In genomic region chr1:17236779-17237601, GRCh38 we compare ENCODE assay signal across 8 cellular contexts. TPM values are rescaled to one million over a fixed set of nuclear protein-coding genes. Genes with fewer than 3 reads are reported as not detected.
DNase-seq lines count a peak whose midpoint lies in the region; ATAC-seq, FAIRE-seq and TF ChIP-seq lines count a peak whose summit lies in the region.

No MANE protein-coding gene starts in this region.

- TF ChIP-seq EP300 in K562 (IDR thresholded peaks at IDR 0.05; ENCODE audit: low read length), result no peak

- in situ Hi-C loops in K562 (cut with MboI), result no loop called here

- peak; percentile 79 to 98 for TF ChIP-seq RAD21 in K562 (CRISPR knock-in tag; conservative IDR thresholded peaks at IDR 0.05 in 1 of 2, IDR thresholded peaks at IDR 0.05 in 1 of 2)

- no peaks in the 10 kb centered on the region for H3K9me3 ChIP-seq in K562 (replicated peaks; ENCODE audit: control insufficient read depth, insufficient read depth, low read depth, low read length)

- peak; percentile 97 for FAIRE-seq in K562 (lab: Jason Lieb, UNC)

- H3K79me2 ChIP-seq in K562 (ENCODE audit: control insufficient read depth, insufficient read depth, low read length), result no peaks in the 10 kb centered on the region

- TF ChIP-seq CTCF in K562 (IDR thresholded peaks at IDR 0.05 in 2 of 3, conservative IDR thresholded peaks at IDR 0.05 in 1 of 3; ENCODE audit: insufficient read depth in 2 of 3, low read depth in 1 of 3, low read length in 3 of 3), result peak; percentile 91 to 95 (median 94)

- H2AFZ ChIP-seq in K562 (ENCODE audit: low read depth, low read length), result no peak overlapping the region

- intact Hi-C loops in K562 (cut with micrococcal nuclease), result loop anchor here (1.0 to 5.0 kb wide), 4 partner anchors 112 to 615 kb away; no protein-coding TSS in a partner anchor

- no peak overlapping the region for H3K27ac ChIP-seq in K562 (ENCODE audit: extremely low read depth, low read depth, low read length)

- no peak overlapping the region; a peak in 1 of 4 replicates for H3K9ac ChIP-seq in K562 (ENCODE audit: insufficient read depth in 1 of 2, low read depth in 2 of 2, low read length in 2 of 2)

- TF ChIP-seq POLR2A in K562 (conservative IDR thresholded peaks at IDR 0.05), result no peak

- peaks cover 4% of the 10 kb centered on the region for H3K9me1 ChIP-seq in K562 (ENCODE audit: control insufficient read depth, insufficient read depth, low read length)

- WGBS in K562 (ENCODE audit: insufficient coverage, low coverage, missing lambda C conversion rate), result 11% methylated on average over 18 of the region's 18 CpGs

- peak; percentile 79 for DNase-seq in NCI-H1436 (lab: John Stamatoyannopoulos, UW)
- no peak for DNase-seq in NCI-H1436 treated with DMSO at 0.1 percent for 48 hours (lab: John Stamatoyannopoulos, UW)
- peak; percentile 70 for DNase-seq in NCI-H2081 treated with DMSO at 0.1 percent for 48 hours (lab: John Stamatoyannopoulos, UW)
- peak; percentile 80 for DNase-seq in UCSD-AML1 (lab: John Stamatoyannopoulos, UW; ENCODE audit: unreplicated experiment)
- DNase-seq in K562 (ENCODE audit: extremely low read depth in 1 of 4, low spot score in 3 of 4), result peak; percentile 87 to 92 (median 91)
- peak; percentile 79 for DNase-seq in iPS DF 4.7 (ENCODE audit: extremely low read depth, low spot score)
- peak; percentile 74 to 93 for DNase-seq in stimulated activated CD4-positive, alpha-beta T cell treated with anti-CD3 and anti-CD28 coated beads, Interleukin-12 subunit alpha, Interleukin-12 subunit beta, amount 100 ng/mL, for 24 hours (ENCODE audit: low read depth in 2 of 2)
- no peak for DNase-seq in cortex of kidney (lab: John Stamatoyannopoulos, UW)

- H3K4me2 ChIP-seq in K562 (ENCODE audit: insufficient read depth, low read length), result no peak overlapping the region

- no TSS peak for BruUV-seq in K562 (replicated peaks; lab: Mats Ljungman, UMichigan)

- POLR2A ChIA-PET in K562 (lab: Yijun Ruan, JAX), result interaction anchor here (1.3 to 1.4 kb wide), 2 partner anchors 11 to 15 kb away, joined by 4 to 5 read pairs; partner anchors contain the start of gene PADI3

- CTCF ChIA-PET in K562 (lab: Yijun Ruan, JAX; ENCODE audit: low intra/inter-chr PET ratio), result interaction anchor here (0.7 to 3.6 kb wide), 5 partner anchors 110 to 616 kb away, joined by 3 to 58 read pairs (median 4); no protein-coding TSS in a partner anchor

- peaks cover 7% of the 10 kb centered on the region for H4K20me1 ChIP-seq in K562 (replicated peaks; ENCODE audit: control insufficient read depth, insufficient read depth, low read length)

- no peak overlapping the region for H3K4me3 ChIP-seq in K562

- no peaks in the 10 kb centered on the region for H3K36me3 ChIP-seq in K562 (ENCODE audit: control insufficient read depth, insufficient read depth, low read length)

- H3K27me3 ChIP-seq in K562 (ENCODE audit: control insufficient read depth in 2 of 2, insufficient read depth in 2 of 2, low read length in 2 of 2), result peaks cover 13 to 53% of the 10 kb centered on the region in 2 experiments; a peak in 4 of 5 replicates

- peaks cover 0 to 3% of the 10 kb centered on the region in 2 experiments; a peak in 1 of 5 replicates for H3K4me1 ChIP-seq in K562 (replicated peaks in 1 of 2; ENCODE audit: control insufficient read depth in 2 of 2, insufficient read depth in 2 of 2, low read length in 2 of 2)

- peak; percentile 97 for ATAC-seq in K562

TF ChIP-seq in K562, 482 proteins besides CTCF, POLR2A, EP300 and RAD21 (continues in another document):
- no peak for TF ChIP-seq BRF2 (IDR thresholded peaks at IDR 0.05; ENCODE audit: borderline replicate concordance, insufficient read depth, insufficient read length)
- no peak for TF ChIP-seq ZBTB8A (IDR thresholded peaks at IDR 0.05; ENCODE audit: partially characterized antibody)
- TF ChIP-seq FOSL1 (tag; conservative IDR thresholded peaks at IDR 0.05), result peak; percentile 73
- TF ChIP-seq FOXJ2 (tag; IDR thresholded peaks at IDR 0.05), result no peak
- peak; percentile 74 for TF ChIP-seq CREM (IDR thresholded peaks at IDR 0.05; ENCODE audit: low read depth)
- peak; percentile 75 for TF ChIP-seq CC2D1A (IDR thresholded peaks at IDR 0.05)
- no peak for TF ChIP-seq ETS2 (tag; IDR thresholded peaks at IDR 0.05; ENCODE audit: borderline replicate concordance, poor library complexity, severe bottlenecking)
- TF ChIP-seq HDGF (IDR thresholded peaks at IDR 0.05), result 0 out of 2 replicates have a peak, but pooled peaks have one; percentile 46
- TF ChIP-seq, protein P1, sequence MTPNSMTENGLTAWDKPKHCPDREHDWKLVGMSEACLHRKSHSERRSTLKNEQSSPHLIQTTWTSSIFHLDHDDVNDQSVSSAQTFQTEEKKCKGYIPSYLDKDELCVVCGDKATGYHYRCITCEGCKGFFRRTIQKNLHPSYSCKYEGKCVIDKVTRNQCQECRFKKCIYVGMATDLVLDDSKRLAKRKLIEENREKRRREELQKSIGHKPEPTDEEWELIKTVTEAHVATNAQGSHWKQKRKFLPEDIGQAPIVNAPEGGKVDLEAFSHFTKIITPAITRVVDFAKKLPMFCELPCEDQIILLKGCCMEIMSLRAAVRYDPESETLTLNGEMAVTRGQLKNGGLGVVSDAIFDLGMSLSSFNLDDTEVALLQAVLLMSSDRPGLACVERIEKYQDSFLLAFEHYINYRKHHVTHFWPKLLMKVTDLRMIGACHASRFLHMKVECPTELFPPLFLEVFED (CRISPR knock-in tag; conservative IDR thresholded peaks at IDR 0.05), result 0 out of 2 replicates have a peak, but pooled peaks have one; percentile 13
- no peak for TF ChIP-seq TRIM25 (IDR thresholded peaks at IDR 0.05; ENCODE audit: borderline replicate concordance)
- no peak for TF ChIP-seq ZNF707 (CRISPR knock-in tag; conservative IDR thresholded peaks at IDR 0.05)
- TF ChIP-seq TAF1 (IDR thresholded peaks at IDR 0.05; ENCODE audit: control insufficient read depth, extremely low read depth, insufficient read depth, low read length, severe bottlenecking), result no peak

RNA-seq across cellular contexts. Expression of gene PADI3, which starts 11.9 kb away (rescaled TPM):
- not detected in 2 replicates for total RNA-seq in K562 (2011; cell fraction: chromatin; rRNA removed; ENCODE audit: low replicate concordance)
- total RNA-seq in K562 (2011; cell fraction: nucleolus; rRNA removed), result not detected in 2 replicates
- not detected in 2 replicates for total RNA-seq in K562 (2011; cell fraction: nucleoplasm; rRNA removed)
- total RNA-seq in K562 (2014; rRNA removed), result not detected in 2 replicates
- not detected in 2 replicates for total RNA-seq in K562 (2014; rRNA removed; fragmentation: Illumina TruSeq; extraction: Trizol)
- total RNA-seq in K562 (2015; rRNA removed; fragmentation: Illumina TruSeq; extraction: Trizol), result not detected in 2 replicates
- not detected in 2 replicates for total RNA-seq in K562 (2021)
- not detected in 2 replicates for polyA plus RNA-seq in K562 (2011; rRNA removed)
- polyA plus RNA-seq in K562 (2011; cell fraction: cytosol; rRNA removed), result not detected in 2 replicates
- not detected in 2 replicates for polyA plus RNA-seq in K562 (2011; cell fraction: nucleus; rRNA removed)
- polyA plus RNA-seq in K562 (2012), result 0.06 TPM in 1 of 2 replicates, not detected in the other
- polyA plus RNA-seq in K562 (2014; fragmentation: Illumina TruSeq; extraction: Trizol), result not detected in 2 replicates
- polyA plus RNA-seq in K562 (2014; fragmentation: Nextera tagmentation; extraction: Ambion mirVana), result not detected
- polyA plus RNA-seq in K562 (2014; rRNA removed), result not detected in 2 replicates
- not detected in 2 replicates for polyA minus RNA-seq in K562 (2011; rRNA and poly(A)+ RNA removed)
- not detected in 2 replicates for polyA minus RNA-seq in K562 (2011; cell fraction: cytosol; rRNA and poly(A)+ RNA removed)
- not detected in 2 replicates for polyA minus RNA-seq in K562 (2011; cell fraction: nucleus; rRNA and poly(A)+ RNA removed)

RNA-seq across cellular contexts. Expression of gene PADI1, which starts 32.1 kb away (rescaled TPM):
- not detected in 2 replicates for total RNA-seq in K562 (2011; cell fraction: chromatin; rRNA removed; ENCODE audit: low replicate concordance)
- not detected in 2 replicates for total RNA-seq in K562 (2011; cell fraction: nucleolus; rRNA removed)
- total RNA-seq in K562 (2011; cell fraction: nucleoplasm; rRNA removed), result not detected in 2 replicates
- not detected in 2 replicates for total RNA-seq in K562 (2014; rRNA removed)
- not detected in 2 replicates for total RNA-seq in K562 (2014; rRNA removed; fragmentation: Illumina TruSeq; extraction: Trizol)
- not detected in 2 replicates for total RNA-seq in K562 (2015; rRNA removed; fragmentation: Illumina TruSeq; extraction: Trizol)
- not detected in 2 replicates for total RNA-seq in K562 (2021)
- not detected in 2 replicates for polyA plus RNA-seq in K562 (2011; rRNA removed)
- polyA plus RNA-seq in K562 (2011; cell fraction: cytosol; rRNA removed), result not detected in 2 replicates
- not detected in 2 replicates for polyA plus RNA-seq in K562 (2011; cell fraction: nucleus; rRNA removed)
- polyA plus RNA-seq in K562 (2012), result 0.03 TPM in 1 of 2 replicates, not detected in the other
- not detected in 2 replicates for polyA plus RNA-seq in K562 (2014; fragmentation: Illumina TruSeq; extraction: Trizol)
- polyA plus RNA-seq in K562 (2014; fragmentation: Nextera tagmentation; extraction: Ambion mirVana), result not detected
- not detected in 2 replicates for polyA plus RNA-seq in K562 (2014; rRNA removed)
- polyA minus RNA-seq in K562 (2011; rRNA and poly(A)+ RNA removed), result not detected in 2 replicates
- polyA minus RNA-seq in K562 (2011; cell fraction: cytosol; rRNA and poly(A)+ RNA removed), result not detected in 2 replicates
- not detected in 2 replicates for polyA minus RNA-seq in K562 (2011; cell fraction: nucleus; rRNA and poly(A)+ RNA removed)

Comparison
In these comparisons a context has a peak if more than half of its experiments do, and no peak if none do; other contexts are left out.
1. DNase-seq: peak in NCI-H1436 (single experiment), NCI-H2081 treated with DMSO at 0.1 percent for 48 hours (single experiment), UCSD-AML1 (single experiment), K562 (4 of 4), iPS DF 4.7 (single experiment) and stimulated activated CD4-positive, alpha-beta T cell treated with anti-CD3 and anti-CD28 coated beads, Interleukin-12 subunit alpha, Interleukin-12 subunit beta, amount 100 ng/mL, for 24 hours (2 of 2); none in NCI-H1436 treated with DMSO at 0.1 percent for 48 hours (single experiment) and cortex of kidney (single experiment).